In genomic region chrY:7182591-7182990, GRCh38 we compare ENCODE assay signal across 23 cellular contexts.
"Had no signal": no experiment of that assay in that cellular context is flagged by ENCODE, and none has a peak within 500 bp of the region (broad histone marks: within the 10 kb centered on the region; RNA-seq: fewer than 3 reads in every experiment).

No MANE protein-coding gene starts in this region.

- H3K9me3 Mint-ChIP-seq: type B pancreatic cell had no signal

- H3K4me1 Mint-ChIP-seq: stimulated activated effector memory CD8-positive, alpha-beta T cell treated with anti-CD3 and anti-CD28 coated beads, Interleukin-12 subunit alpha, Interleukin-12 subunit beta, amount 100 ng/mL, for 72 hours; stimulated activated memory B cell treated with anti-CD40 and anti-IgM and Interleukin-4, amounts not matched to agents 10 μg/mL and 1 μg/mL and 100 μg/mL, for 72 hours; stimulated activated naive B cell treated with anti-CD40 and anti-IgM and Interleukin-4, amounts not matched to agents 10 μg/mL and 1 μg/mL and 100 μg/mL, for 72 hours; stimulated activated naive CD8-positive, alpha-beta T cell treated with anti-CD3 and anti-CD28 coated beads, Interleukin-15, amount 100 ng/mL, for 72 hours had no signal

- H3K27ac Mint-ChIP-seq: stimulated activated effector memory CD8-positive, alpha-beta T cell treated with anti-CD3 and anti-CD28 coated beads, Interleukin-12 subunit alpha, Interleukin-12 subunit beta, amount 100 ng/mL, for 72 hours; stimulated activated memory B cell treated with anti-CD40 and anti-IgM and Interleukin-4, amounts not matched to agents 10 μg/mL and 1 μg/mL and 100 μg/mL, for 72 hours; stimulated activated naive B cell treated with anti-CD40 and anti-IgM and Interleukin-4, amounts not matched to agents 10 μg/mL and 1 μg/mL and 100 μg/mL, for 72 hours; stimulated activated naive CD8-positive, alpha-beta T cell treated with anti-CD3 and anti-CD28 coated beads, Interleukin-15, amount 100 ng/mL, for 72 hours; stimulated activated naive CD8-positive, alpha-beta T cell treated with anti-CD3 and anti-CD28 coated beads, Interleukin-15, Interleukin-2, amounts not matched to agents 100 ng/mL and 50 ng/mL, for 24 hours; type B pancreatic cell had no signal

- ATAC-seq: stimulated activated effector memory CD8-positive, alpha-beta T cell treated with anti-CD3 and anti-CD28 coated beads, Interleukin-12 subunit alpha, Interleukin-12 subunit beta, amount 100 ng/mL, for 72 hours; stimulated activated memory B cell treated with anti-CD40 and anti-IgM and Interleukin-4, amounts not matched to agents 10 μg/mL and 1 μg/mL and 100 μg/mL, for 72 hours; stimulated activated naive B cell treated with anti-CD40 and anti-IgM and Interleukin-4, amounts not matched to agents 10 μg/mL and 1 μg/mL and 100 μg/mL, for 72 hours; stimulated activated naive CD8-positive, alpha-beta T cell treated with anti-CD3 and anti-CD28 coated beads, Interleukin-15, amount 100 ng/mL, for 72 hours; stimulated activated naive CD8-positive, alpha-beta T cell treated with anti-CD3 and anti-CD28 coated beads, Interleukin-15, Interleukin-2, amounts not matched to agents 100 U/mL and 50 U/mL, for 24 hours; upper lobe of right lung had no signal

- DNase-seq: stimulated activated CD4-positive, alpha-beta T cell treated with anti-CD3 and anti-CD28 coated beads, Interleukin-2, amount 100 ng/mL, for 48 hours; stimulated activated CD4-positive, alpha-beta T cell treated with anti-CD3 and anti-CD28 coated beads, Interleukin-4, amount 100 ng/mL, for 1 hour; stimulated activated CD4-positive, alpha-beta T cell treated with anti-CD3 and anti-CD28 coated beads, Interleukin-4, amount 100 ng/mL, for 24 hours; stimulated activated CD4-positive, alpha-beta T cell treated with anti-CD3 and anti-CD28 coated beads, Interleukin-4, amount 100 ng/mL, for 4 hours; stimulated activated CD8-positive, alpha-beta memory T cell treated with anti-CD3 and anti-CD28 coated beads, Interleukin-4, amount 100 ng/mL, for 48 hours; stimulated activated naive B cell treated with anti-CD40 and anti-IgM and Interleukin-4, amounts not matched to agents 10 μg/mL and 1 μg/mL and 100 μg/mL, for 72 hours; stimulated activated naive CD4-positive, alpha-beta T cell treated with Interleukin-2 at 50 U/mL for 16 hours; stimulated activated naive CD8-positive, alpha-beta T cell treated with anti-CD3 and anti-CD28 coated beads, Interleukin-15, amount 100 ng/mL, for 72 hours; stimulated activated naive CD8-positive, alpha-beta T cell treated with anti-CD3 and anti-CD28 coated beads, Interleukin-15, Interleukin-2, amounts not matched to agents 100 U/mL and 50 U/mL, for 24 hours; stomach; substantia nigra; testis; thyroid gland; tibial artery; transverse colon; trophoblast cell; upper lobe of left lung; upper lobe of right lung; uterus had no signal

- H3K36me3 Mint-ChIP-seq: stimulated activated effector memory CD8-positive, alpha-beta T cell treated with anti-CD3 and anti-CD28 coated beads, Interleukin-12 subunit alpha, Interleukin-12 subunit beta, amount 100 ng/mL, for 72 hours; stimulated activated memory B cell treated with anti-CD40 and anti-IgM and Interleukin-4, amounts not matched to agents 10 μg/mL and 1 μg/mL and 100 μg/mL, for 72 hours; type B pancreatic cell had no signal

- H3K27me3 Mint-ChIP-seq: stimulated activated memory B cell treated with anti-CD40 and anti-IgM and Interleukin-4, amounts not matched to agents 10 μg/mL and 1 μg/mL and 100 μg/mL, for 72 hours; stimulated activated naive B cell treated with anti-CD40 and anti-IgM and Interleukin-4, amounts not matched to agents 10 μg/mL and 1 μg/mL and 100 μg/mL, for 72 hours; stimulated activated naive CD8-positive, alpha-beta T cell treated with anti-CD3 and anti-CD28 coated beads, Interleukin-15, amount 100 ng/mL, for 72 hours; stimulated activated naive CD8-positive, alpha-beta T cell treated with anti-CD3 and anti-CD28 coated beads, Interleukin-15, Interleukin-2, amounts not matched to agents 100 ng/mL and 50 ng/mL, for 24 hours; type B pancreatic cell had no signal

- H3K4me3 Mint-ChIP-seq: stimulated activated effector memory CD8-positive, alpha-beta T cell treated with anti-CD3 and anti-CD28 coated beads, Interleukin-12 subunit alpha, Interleukin-12 subunit beta, amount 100 ng/mL, for 72 hours; stimulated activated memory B cell treated with anti-CD40 and anti-IgM and Interleukin-4, amounts not matched to agents 10 μg/mL and 1 μg/mL and 100 μg/mL, for 72 hours; stimulated activated naive B cell treated with anti-CD40 and anti-IgM and Interleukin-4, amounts not matched to agents 10 μg/mL and 1 μg/mL and 100 μg/mL, for 72 hours; stimulated activated naive CD8-positive, alpha-beta T cell treated with anti-CD3 and anti-CD28 coated beads, Interleukin-15, amount 100 ng/mL, for 72 hours; stimulated activated naive CD8-positive, alpha-beta T cell treated with anti-CD3 and anti-CD28 coated beads, Interleukin-15, Interleukin-2, amounts not matched to agents 100 ng/mL and 50 ng/mL, for 24 hours; type B pancreatic cell had no signal
